Comparison of ENCODE assay signal across 17 cellular contexts in genomic region chr5:141780240-141780951, GRCh38.
"Had no signal": no experiment of that assay in that cellular context is flagged by ENCODE, and none has a peak within 500 bp of the region (broad histone marks: within the 10 kb centered on the region; RNA-seq: fewer than 3 reads in every experiment).

No MANE protein-coding gene starts in this region.

- H3K4me2 ChIP-seq: hepatocyte had no signal

- FAIRE-seq: astrocyte, kidney had no signal

- H3K27me3 Mint-ChIP-seq: activated CD4-positive, alpha-beta T cell treated with anti-CD3 and anti-CD28 coated beads for 36 hours; activated naive CD8-positive, alpha-beta T cell treated with anti-CD3 and anti-CD28 coated beads, Interleukin-2, amount 10 ng/mL, durations not matched to agents 7 days and 5 days; stimulated activated naive CD8-positive, alpha-beta T cell treated with anti-CD3 and anti-CD28 coated beads, Interleukin-15, amount 100 ng/mL, for 72 hours had no signal

- H3K9me3 ChIP-seq: thoracic aorta had no signal

- H3K4me1 Mint-ChIP-seq: activated CD4-positive, alpha-beta T cell treated with anti-CD3 and anti-CD28 coated beads for 36 hours had no signal

- H3K4me3 ChIP-seq: hepatocyte, skin epidermis, thoracic aorta had no signal

- ATAC-seq: effector memory CD8-positive, alpha-beta T cell had no signal

- H3K79me2 ChIP-seq: hepatocyte, parathyroid adenoma had no signal

- H2AFZ ChIP-seq: hepatocyte, parathyroid adenoma had no signal

- DNase-seq: activated CD4-positive, alpha-beta memory T cell treated with anti-CD3 and anti-CD28 coated beads, Interleukin-2, amount 10 ng/mL, durations not matched to agents 7 days and 5 days; activated gamma-delta T cell treated with Interleukin-2 at 50 U/mL for 16 hours; activated naive CD8-positive, alpha-beta T cell treated with anti-CD3 and anti-CD28 coated beads, Interleukin-2, amount 10 ng/mL, durations not matched to agents 7 days and 5 days; activated T-cell treated with anti-CD3 and anti-CD28 coated beads, Interleukin-2, amount 50 U/mL, for 48 hours; central memory CD4-positive, alpha-beta T cell; effector memory CD8-positive, alpha-beta T cell; stimulated activated CD4-positive, alpha-beta T cell treated with anti-CD3 and anti-CD28 coated beads, Interleukin-4, amount 100 ng/mL, for 4 hours had no signal

- H3K36me3 Mint-ChIP-seq: activated naive CD8-positive, alpha-beta T cell treated with anti-CD3 and anti-CD28 coated beads, Interleukin-2, amount 10 ng/mL, durations not matched to agents 7 days and 5 days had no signal

- H3K27ac Mint-ChIP-seq: activated CD4-positive, alpha-beta memory T cell treated with anti-CD3 and anti-CD28 coated beads, Interleukin-2, amount 10 ng/mL, durations not matched to agents 7 days and 5 days; activated CD4-positive, alpha-beta T cell treated with anti-CD3 and anti-CD28 coated beads for 36 hours; activated naive CD8-positive, alpha-beta T cell treated with anti-CD3 and anti-CD28 coated beads, Interleukin-2, amount 10 ng/mL, durations not matched to agents 7 days and 5 days; effector memory CD8-positive, alpha-beta T cell; stimulated activated naive CD8-positive, alpha-beta T cell treated with anti-CD3 and anti-CD28 coated beads, Interleukin-15, amount 100 ng/mL, for 72 hours had no signal

- H3K4me3 Mint-ChIP-seq: activated CD4-positive, alpha-beta memory T cell treated with anti-CD3 and anti-CD28 coated beads, Interleukin-2, amount 10 ng/mL, durations not matched to agents 7 days and 5 days; activated CD4-positive, alpha-beta T cell treated with anti-CD3 and anti-CD28 coated beads for 36 hours; activated naive CD8-positive, alpha-beta T cell treated with anti-CD3 and anti-CD28 coated beads, Interleukin-2, amount 10 ng/mL, durations not matched to agents 7 days and 5 days; effector memory CD8-positive, alpha-beta T cell; neural crest cell; stimulated activated naive CD8-positive, alpha-beta T cell treated with anti-CD3 and anti-CD28 coated beads, Interleukin-15, amount 100 ng/mL, for 72 hours had no signal

- H3K36me3 ChIP-seq: thoracic aorta had no signal

- H3K27ac ChIP-seq: epithelial cell of prostate, hepatocyte, parathyroid adenoma, skin epidermis, thoracic aorta had no signal

- H3K9ac ChIP-seq: parathyroid adenoma had no signal

- H3K9me3 Mint-ChIP-seq: activated CD4-positive, alpha-beta memory T cell treated with anti-CD3 and anti-CD28 coated beads, Interleukin-2, amount 10 ng/mL, durations not matched to agents 7 days and 5 days; activated naive CD8-positive, alpha-beta T cell treated with anti-CD3 and anti-CD28 coated beads, Interleukin-2, amount 10 ng/mL, durations not matched to agents 7 days and 5 days; effector memory CD8-positive, alpha-beta T cell; neural crest cell; stimulated activated naive CD8-positive, alpha-beta T cell treated with anti-CD3 and anti-CD28 coated beads, Interleukin-15, amount 100 ng/mL, for 72 hours had no signal
